Comparison of ENCODE assay signal across 18 cellular contexts in the genomic region with DNA sequence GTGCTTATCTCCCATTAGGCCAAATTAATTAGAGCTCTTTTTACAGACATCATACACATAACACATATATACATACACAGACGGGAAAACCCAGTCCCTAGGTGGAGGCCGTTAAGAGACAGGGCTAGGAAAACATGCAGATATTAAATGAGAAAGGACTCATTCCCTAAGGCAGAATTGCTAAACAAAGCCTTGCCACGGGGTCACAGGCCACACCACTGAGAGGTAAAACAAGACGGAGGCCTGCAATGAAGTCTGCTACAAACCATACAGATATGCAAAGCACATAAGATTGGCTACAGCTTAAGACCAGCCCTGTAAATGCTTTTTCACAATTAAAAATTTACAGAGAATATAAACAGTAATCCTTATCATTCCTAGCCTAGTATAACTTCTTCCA.
DNase-seq lines count a peak whose midpoint lies in the region; ATAC-seq and TF ChIP-seq lines count a peak whose summit lies in the region.
"Had no signal": no experiment of that assay in that cellular context is flagged by ENCODE, and none has a peak within 500 bp of the region (broad histone marks: within the 10 kb centered on the region; RNA-seq: fewer than 3 reads in every experiment).

No MANE protein-coding gene starts in this region.

- H3K4me3 ChIP-seq in endodermal cell (ENCODE audit: low read length), result peak overlapping the region; percentile 36
- no peak overlapping the region for H3K4me3 ChIP-seq in vagina
- H3K4me3 ChIP-seq: BLaER1, GM23248 had no signal

- peaks cover 2% of the 10 kb centered on the region for H3K27me3 Mint-ChIP-seq in endodermal cell (ENCODE audit: insufficient read depth)
- H3K27me3 Mint-ChIP-seq: B cell; CD4-positive, CD25-positive, alpha-beta regulatory T cell had no signal

- H3K9me3 ChIP-seq in endodermal cell (ENCODE audit: control insufficient read depth, low read length) (peaks cover 58% of the 10 kb centered on the region), vagina (no peaks in the 10 kb centered on the region)
- H3K9me3 ChIP-seq: BLaER1 had no signal

- no peak overlapping the region for H3K9ac ChIP-seq in endodermal cell (ENCODE audit: extremely low read depth, low read length, poor library complexity, severe bottlenecking)
- H3K9ac ChIP-seq: BLaER1, GM23248 had no signal

- no peak for ATAC-seq in GM19328 (IDR thresholded peaks at IDR 0.05; ENCODE audit: unreplicated experiment)
- ATAC-seq: CD8-positive, alpha-beta T cell had no signal

- peaks cover 52% of the 10 kb centered on the region for H3K9me3 Mint-ChIP-seq in endodermal cell

- no peaks in the 10 kb centered on the region for H3K36me3 ChIP-seq in endodermal cell (ENCODE audit: control insufficient read depth, insufficient read depth, low read length)
- no peaks in the 10 kb centered on the region for H3K36me3 ChIP-seq in vagina
- H3K36me3 ChIP-seq: BLaER1 had no signal

- H3K27ac ChIP-seq in endodermal cell (ENCODE audit: low read depth, low read length), result no peak overlapping the region
- H3K27ac ChIP-seq in vagina, result no peak overlapping the region
- H3K27ac ChIP-seq: 22Rv1, BLaER1, C4-2B, GM23248 had no signal

- H3K27me3 ChIP-seq in endodermal cell (ENCODE audit: control insufficient read depth, insufficient read depth, low read length, poor library complexity, severe bottlenecking), result no peaks in the 10 kb centered on the region
- no peaks in the 10 kb centered on the region for H3K27me3 ChIP-seq in vagina
- H3K27me3 ChIP-seq: BLaER1 had no signal

- DNase-seq in ELF-1 (ENCODE audit: low read depth, low spot score) (peak; percentile 71), NCI-H69 (lab: John Stamatoyannopoulos, UW) (peak; percentile 80), endodermal cell (no peak), DMS79 (lab: John Stamatoyannopoulos, UW) (no peak), vagina (ENCODE audit: extremely low spot score in 2 of 2) (no peak)
- DNase-seq: Caco-2; CD4-positive, CD25-positive, alpha-beta regulatory T cell; CD8-positive, alpha-beta T cell; DMS153; EL; GF-D8; GM23248; H7 had no signal

- TF ChIP-seq CTCF in endodermal cell (conservative IDR thresholded peaks at IDR 0.05) (no peak), vagina (IDR thresholded peaks at IDR 0.05) (no peak)

- H3K4me1 ChIP-seq in endodermal cell (ENCODE audit: control insufficient read depth, insufficient read depth, low read length) (no peaks in the 10 kb centered on the region), vagina (no peaks in the 10 kb centered on the region)
- H3K4me1 ChIP-seq: BLaER1, Caco-2 had no signal

- no peak overlapping the region for H3K4me3 Mint-ChIP-seq in endodermal cell
- H3K4me3 Mint-ChIP-seq: B cell; CD8-positive, alpha-beta T cell had no signal

- peaks cover 9% of the 10 kb centered on the region for H3K36me3 Mint-ChIP-seq in endodermal cell (ENCODE audit: low read depth)
- H3K36me3 Mint-ChIP-seq: CD4-positive, CD25-positive, alpha-beta regulatory T cell; CD8-positive, alpha-beta T cell had no signal

- no peaks in the 10 kb centered on the region for H3K4me1 Mint-ChIP-seq in endodermal cell
- H3K4me1 Mint-ChIP-seq: B cell; CD4-positive, CD25-positive, alpha-beta regulatory T cell had no signal

- no peak for TF ChIP-seq POLR2A in vagina (IDR thresholded peaks at IDR 0.05)

- intact Hi-C loops in vagina (cut with DNase I), result no loop called here

- H3K27ac Mint-ChIP-seq in endodermal cell, result no peak overlapping the region
- H3K27ac Mint-ChIP-seq: B cell; CD4-positive, CD25-positive, alpha-beta regulatory T cell; CD8-positive, alpha-beta T cell had no signal

- 89 to 96% methylated on average over 2 to 4 of the region's 4 CpGs for WGBS in endodermal cell (ENCODE audit: insufficient coverage in 1 of 2, insufficient read length in 1 of 2), 2 experiments

Comparison
In these comparisons a context has a peak if more than half of its experiments do, and no peak if none do; other contexts are left out.
1. DNase-seq: peak in ELF-1 (single experiment) and NCI-H69 (single experiment); none in endodermal cell (single experiment), DMS79 (single experiment) and vagina (0 of 2).